ENCODE assay signal across 10 cellular contexts in genomic region chr17:58416396-58416795, GRCh38. TPM values are rescaled to one million over a fixed set of nuclear protein-coding genes. Genes with fewer than 3 reads are reported as not detected.
A peak's percentile ranks its signal among the peaks of the same experiment; 100 is the strongest.
DNase-seq lines count a peak whose midpoint lies in the region; ATAC-seq and TF ChIP-seq lines count a peak whose summit lies in the region.
"Had no signal": no experiment of that assay in that cellular context is flagged by ENCODE, and none has a peak within 500 bp of the region (broad histone marks: within the 10 kb centered on the region; RNA-seq: fewer than 3 reads in every experiment).

No MANE protein-coding gene starts in this region.

- no peaks in the 10 kb centered on the region for H3K36me3 ChIP-seq in KMS-11 (ENCODE audit: insufficient read depth)
- H3K36me3 ChIP-seq in ectodermal cell (ENCODE audit: control insufficient read depth, insufficient read depth, low read length): no peaks in the 10 kb centered on the region
- H3K36me3 ChIP-seq in mesodermal cell (ENCODE audit: control insufficient read depth, insufficient read depth, low read length): no peaks in the 10 kb centered on the region

- TF ChIP-seq CTCF in 22Rv1 (IDR thresholded peaks at IDR 0.05) (no peak), KMS-11 (conservative IDR thresholded peaks at IDR 0.05; ENCODE audit: low read depth, low read length) (no peak)

- H2AFZ ChIP-seq in KMS-11 (ENCODE audit: low read depth): no peak overlapping the region

- WGBS in ectodermal cell, 2 experiments: 60 to 77% methylated on average over 1 to 4 of the region's 4 CpGs
- no CpG with 5 or more reads among the region's 4 CpGs for WGBS in mesodermal cell (ENCODE audit: insufficient coverage in 2 of 2), 2 experiments

- H3K27ac ChIP-seq in 22Rv1 (peak overlapping the region; percentile 98), KMS-11 (no peak overlapping the region), ectodermal cell (ENCODE audit: insufficient read depth, low read depth, low read length, poor library complexity, severe bottlenecking) (no peak overlapping the region), mesodermal cell (ENCODE audit: low read depth, low read length, severe bottlenecking) (no peak overlapping the region)

- no peak overlapping the region for H3K9ac ChIP-seq in KMS-11

- H3K79me2 ChIP-seq in KMS-11 (ENCODE audit: insufficient read depth, low read depth): no peaks in the 10 kb centered on the region

- DNase-seq in COLO668 (lab: John Stamatoyannopoulos, UW; ENCODE audit: unreplicated experiment): no peak
- no peak for DNase-seq in stimulated activated CD4-positive, alpha-beta T cell treated with anti-CD3 and anti-CD28 coated beads, Interleukin-4, amount 100 ng/mL, for 1 hour
- DNase-seq: activated naive CD8-positive, alpha-beta T cell treated with anti-CD3 and anti-CD28 coated beads, Interleukin-2, amount 10 ng/mL, durations not matched to agents 7 days and 5 days; effector memory CD4-positive, alpha-beta T cell had no signal

- H3K9me3 ChIP-seq in ectodermal cell (ENCODE audit: control insufficient read depth, low read length) (no peaks in the 10 kb centered on the region), mesodermal cell (ENCODE audit: control insufficient read depth, low read length) (no peaks in the 10 kb centered on the region)

- no peak overlapping the region for H3K4me3 ChIP-seq in KMS-11 (IDR thresholded peaks at IDR 0.05; ENCODE audit: insufficient read depth, low read depth, low read length)
- H3K4me3 ChIP-seq in ectodermal cell (ENCODE audit: insufficient read depth, low read depth, low read length): peak overlapping the region; percentile 26
- H3K4me3 ChIP-seq in mesodermal cell (ENCODE audit: extremely low read depth, insufficient read depth, low read length, poor library complexity, severe bottlenecking): peak overlapping the region; percentile 33

- H4K20me1 ChIP-seq in KMS-11 (ENCODE audit: insufficient read depth): no peaks in the 10 kb centered on the region

- ATAC-seq in HG03521 (IDR thresholded peaks at IDR 0.05; ENCODE audit: unreplicated experiment): no peak
- no peak for ATAC-seq in GM21825 (IDR thresholded peaks at IDR 0.05; ENCODE audit: unreplicated experiment)

- H3K27me3 ChIP-seq in KMS-11 (ENCODE audit: insufficient read depth, low read depth) (no peaks in the 10 kb centered on the region), ectodermal cell (ENCODE audit: control insufficient read depth, insufficient read depth, low read length, poor library complexity, severe bottlenecking) (no peaks in the 10 kb centered on the region)

- H3K4me1 ChIP-seq in KMS-11 (ENCODE audit: low read depth, poor library complexity, severe bottlenecking) (peaks cover 30% of the 10 kb centered on the region), ectodermal cell (ENCODE audit: control insufficient read depth, insufficient read depth, low read length) (no peaks in the 10 kb centered on the region), mesodermal cell (ENCODE audit: control insufficient read depth, insufficient read depth, low read length, poor library complexity, severe bottlenecking) (peaks cover 8% of the 10 kb centered on the region)

- H3K4me2 ChIP-seq in KMS-11: peak overlapping the region; percentile 65; the same call in 1 of the 2 replicates

RNA-seq across cellular contexts. Expression of gene RNF43, which starts 0.9 kb away (rescaled TPM):
- 5.4 TPM for polyA plus RNA-seq in ectodermal cell (2013, experiment 1 of 4)
- 2.3 TPM for polyA plus RNA-seq in ectodermal cell (2013, experiment 2 of 4)
- 1.2 TPM for polyA plus RNA-seq in ectodermal cell (2013, experiment 3 of 4)
- 1.5 TPM for polyA plus RNA-seq in ectodermal cell (2013, experiment 4 of 4)
- 2.7 TPM for polyA plus RNA-seq in mesodermal cell (2013, experiment 1 of 2)
- 1.7 TPM for polyA plus RNA-seq in mesodermal cell (2013, experiment 2 of 2)
